12 cellular contexts compared by ENCODE assay signal in the genomic region with DNA sequence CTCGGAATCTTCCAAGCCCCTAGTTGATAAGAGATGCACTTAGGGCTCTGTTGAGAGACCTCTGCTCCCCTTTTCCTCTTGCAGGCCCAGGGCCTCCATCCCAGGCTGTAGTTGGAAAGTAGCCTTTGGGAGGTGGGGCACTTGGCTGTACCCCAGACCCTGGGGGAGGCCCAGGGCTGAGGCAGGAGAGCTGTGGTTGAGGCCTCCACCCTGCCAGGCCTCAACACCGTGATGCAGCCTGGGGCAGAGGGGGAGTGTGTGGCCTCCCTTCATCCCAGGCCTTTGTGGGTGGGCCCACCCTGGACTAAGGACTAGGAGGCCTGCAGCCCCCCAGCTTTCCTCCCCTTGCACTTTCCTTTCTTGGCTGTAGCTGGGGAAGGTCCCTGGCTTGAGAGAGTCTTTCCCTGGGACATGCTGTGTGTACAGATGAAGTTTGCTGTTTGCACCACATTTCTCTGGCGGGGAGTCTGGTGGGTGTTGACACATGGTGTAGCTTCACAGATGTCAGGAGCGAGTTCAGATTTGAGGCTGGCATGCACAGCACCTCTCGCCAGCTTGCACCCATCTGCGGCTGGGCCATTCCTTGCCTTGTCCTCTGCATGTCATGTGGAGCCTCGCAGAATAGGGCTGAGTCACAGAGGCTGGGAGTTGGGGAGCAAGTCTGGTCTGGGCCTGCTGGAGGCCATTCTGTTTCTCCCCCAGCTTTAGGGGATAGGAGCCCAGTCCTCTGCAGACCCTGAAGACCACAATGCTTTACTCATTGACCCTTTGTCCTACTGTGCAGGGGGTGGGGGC. TPM values are rescaled to one million over a fixed set of nuclear protein-coding genes. Genes with fewer than 3 reads are reported as not detected.
DNase-seq lines count a peak whose midpoint lies in the region; ATAC-seq and TF ChIP-seq lines count a peak whose summit lies in the region.
"Had no signal": no experiment of that assay in that cellular context is flagged by ENCODE, and none has a peak within 500 bp of the region (broad histone marks: within the 10 kb centered on the region; RNA-seq: fewer than 3 reads in every experiment).

No MANE protein-coding gene starts in this region.

- peaks cover 0 to 10% of the 10 kb centered on the region in 2 donors for H3K36me3 Mint-ChIP-seq in activated naive CD4-positive, alpha-beta T cell treated with anti-CD3 and anti-CD28 coated beads, Interleukin-2, amount 50 U/mL, for 72 hours

- H3K27ac ChIP-seq in ascending aorta (peak overlapping the region; percentile 76 to 81), mesodermal cell (ENCODE audit: low read depth, low read length, severe bottlenecking) (peak overlapping the region; percentile 97), upper lobe of left lung (peak overlapping the region; percentile 58 to 85 (median 70))
- H3K27ac ChIP-seq: KMS-11 had no signal

- H3K27me3 ChIP-seq in ascending aorta (no peaks in the 10 kb centered on the region), upper lobe of left lung (no peaks in the 10 kb centered on the region)
- H3K27me3 ChIP-seq: BE2C had no signal

- 89 to 93% methylated on average over 4 to 5 of the region's 7 CpGs for WGBS in mesodermal cell (ENCODE audit: insufficient coverage in 2 of 2), 2 experiments
- WGBS in upper lobe of left lung, 2 donors, result 75 to 85% methylated on average over 5 to 6 of the region's 7 CpGs

- H3K36me3 ChIP-seq in ascending aorta (peaks cover 19 to 30% of the 10 kb centered on the region in 2 donors), mesodermal cell (ENCODE audit: control insufficient read depth, insufficient read depth, low read length) (peaks cover 62% of the 10 kb centered on the region), upper lobe of left lung (peaks cover 12 to 57% (median 34%) of the 10 kb centered on the region in 4 donors)

- peaks cover 11 to 27% of the 10 kb centered on the region in 2 donors for H3K4me1 ChIP-seq in ascending aorta
- peaks cover 55% of the 10 kb centered on the region for H3K4me1 ChIP-seq in mesodermal cell (ENCODE audit: control insufficient read depth, insufficient read depth, low read length, poor library complexity, severe bottlenecking)
- H3K4me1 ChIP-seq in upper lobe of left lung, result peaks cover 85 to 90% (median 88%) of the 10 kb centered on the region in 4 donors

- TF ChIP-seq EP300 in upper lobe of left lung (IDR thresholded peaks at IDR 0.05), result no peak

- peak overlapping the region; percentile 71 to 74 for H3K27ac Mint-ChIP-seq in activated naive CD4-positive, alpha-beta T cell treated with anti-CD3 and anti-CD28 coated beads, Interleukin-2, amount 50 U/mL, for 72 hours

- H3K9me3 Mint-ChIP-seq in activated naive CD4-positive, alpha-beta T cell treated with anti-CD3 and anti-CD28 coated beads, Interleukin-2, amount 50 U/mL, for 72 hours, result no peaks in the 10 kb centered on the region

- no peak for TF ChIP-seq CTCF in ascending aorta (IDR thresholded peaks at IDR 0.05)
- TF ChIP-seq CTCF in upper lobe of left lung (IDR thresholded peaks at IDR 0.05), result no peak

- TF ChIP-seq POLR2A in upper lobe of left lung (IDR thresholded peaks at IDR 0.05), result no peak

- intact Hi-C loops in ascending aorta (cut with DNase I), result no loop called here

- H3K9me3 ChIP-seq in ascending aorta, result no peaks in the 10 kb centered on the region
- no peaks in the 10 kb centered on the region for H3K9me3 ChIP-seq in mesodermal cell (ENCODE audit: control insufficient read depth, low read length)
- H3K9me3 ChIP-seq in upper lobe of left lung, result no peaks in the 10 kb centered on the region
- H3K9me3 ChIP-seq: BE2C had no signal

- H3K4me3 ChIP-seq in ascending aorta (no peak overlapping the region), mesodermal cell (ENCODE audit: extremely low read depth, insufficient read depth, low read length, poor library complexity, severe bottlenecking) (no peak overlapping the region), upper lobe of left lung (no peak overlapping the region)

- ATAC-seq in activated naive CD4-positive, alpha-beta T cell treated with anti-CD3 and anti-CD28 coated beads, Interleukin-2, amount 50 U/mL, for 72 hours, result no peak
- ATAC-seq in upper lobe of left lung (ENCODE audit: low FRiP score in 2 of 2) (peak in 1 of 2 donors; percentile 12), GM18858 (IDR thresholded peaks at IDR 0.05; ENCODE audit: unreplicated experiment) (no peak)

- no peak for DNase-seq in activated naive CD4-positive, alpha-beta T cell treated with anti-CD3 and anti-CD28 coated beads, Interleukin-2, amount 50 U/mL, for 72 hours (ENCODE audit: low spot score in 2 of 2)
- no peak for DNase-seq in activated naive CD4-positive, alpha-beta T cell treated with anti-CD3 and anti-CD28 coated beads, Interleukin-2, amount 50 U/mL, for 16 hours
- DNase-seq in ascending aorta (ENCODE audit: low spot score in 2 of 2) (no peak), upper lobe of left lung (peak in 1 of 2 donors; percentile 40), iPS-NIHi7 (ENCODE audit: extremely low spot score) (no peak), NCI-H748 treated with DMSO at 0.1 percent for 48 hours (lab: John Stamatoyannopoulos, UW) (no peak)
- DNase-seq: activated CD8-positive, alpha-beta memory T cell treated with anti-CD3 and anti-CD28 coated beads, Interleukin-2, amount 50 U/mL, for 4 hours; occipital lobe had no signal

RNA-seq across cellular contexts. Expression of a gene that starts 13.7 kb away (rescaled TPM):
- total RNA-seq in activated naive CD4-positive, alpha-beta T cell treated with anti-CD3 and anti-CD28 coated beads, Interleukin-2, amount 50 U/mL, for 72 hours, result 10 to 100 TPM; 13.7 to 16.1 TPM
- total RNA-seq in ascending aorta (41.4 TPM), upper lobe of left lung (10 to 100 TPM; 21.9 to 83.0 (median 51.3) TPM)
- 15.9 TPM for polyA plus RNA-seq in mesodermal cell (2013, experiment 1 of 2)
- polyA plus RNA-seq in mesodermal cell (2013, experiment 2 of 2), result 12.8 TPM

RNA-seq across cellular contexts. Expression of a gene that starts 30.0 kb away (rescaled TPM):
- 10 to 100 TPM; 47.5 to 56.0 TPM for total RNA-seq in activated naive CD4-positive, alpha-beta T cell treated with anti-CD3 and anti-CD28 coated beads, Interleukin-2, amount 50 U/mL, for 72 hours
- total RNA-seq in ascending aorta, result not detected
- polyA plus RNA-seq in mesodermal cell (2013, experiment 1 of 2), result 16.5 TPM
- 17.4 TPM for polyA plus RNA-seq in mesodermal cell (2013, experiment 2 of 2)
- total RNA-seq in upper lobe of left lung, result 1 to 10 TPM in 4 of 6 donors, under 1 TPM in 2; 0.61 to 6.2 (median 1.1) TPM

RNA-seq across cellular contexts. Expression of a gene that starts 56.3 kb away (rescaled TPM):
- total RNA-seq in activated naive CD4-positive, alpha-beta T cell treated with anti-CD3 and anti-CD28 coated beads, Interleukin-2, amount 50 U/mL, for 72 hours, result 1 to 10 TPM; 3.8 to 8.9 TPM
- 28.6 TPM for total RNA-seq in ascending aorta
- 4.1 TPM for polyA plus RNA-seq in mesodermal cell (2013, experiment 1 of 2)
- polyA plus RNA-seq in mesodermal cell (2013, experiment 2 of 2), result 3.3 TPM
- total RNA-seq in upper lobe of left lung, result 10 to 100 TPM in 2 of 6 donors, 1 to 10 TPM in 4; 4.8 to 13.1 (median 6.2) TPM

Comparison
In these comparisons a context has a peak if more than half of its experiments do, and no peak if none do; other contexts are left out.
1. RNA of a gene that starts 30.0 kb away (total RNA-seq): 47.5 to 56.0 TPM in activated naive CD4-positive, alpha-beta T cell treated with anti-CD3 and anti-CD28 coated beads, Interleukin-2, amount 50 U/mL, for 72 hours; 0.61 to 6.2 TPM in upper lobe of left lung and not detected in ascending aorta (single experiment); every median in the first group is over 4 times any median in the second.
2. Peak in every context shown above with its lines, with median percentiles within 50 percentile points of each other: H3K27ac ChIP-seq.